ENCODE assay signal across 8 cellular contexts in genomic region chr4:119628281-119629141, GRCh38. TPM values are rescaled to one million over a fixed set of nuclear protein-coding genes. Genes with fewer than 3 reads are reported as not detected.
DNase-seq lines count a peak whose midpoint lies in the region; FAIRE-seq and TF ChIP-seq lines count a peak whose summit lies in the region.

Gene PDE5A, minus strand, starts transcription at chr4:119628804. Its CDS starts 133 bp downstream, at chr4:119628671.

- H3K4me1 ChIP-seq in SJSA1 (replicated peaks) = peaks cover 41% of the 10 kb centered on the region

- peaks cover 43% of the 10 kb centered on the region for H3K27me3 Mint-ChIP-seq in activated naive CD4-positive, alpha-beta T cell treated with anti-CD3 and anti-CD28 coated beads, Interleukin-2, amount 10 ng/mL, durations not matched to agents 7 days and 5 days

- no peak within 1 kb of the TSS for H3K27ac Mint-ChIP-seq in activated naive CD4-positive, alpha-beta T cell treated with anti-CD3 and anti-CD28 coated beads, Interleukin-2, amount 10 ng/mL, durations not matched to agents 7 days and 5 days

- peak within 1 kb of the TSS; percentile 39 for H3K4me3 ChIP-seq in LNCaP clone FGC (ENCODE audit: low read depth, low read length)
- H3K4me3 ChIP-seq in SJSA1 = peak within 1 kb of the TSS; percentile 62

- H3K36me3 Mint-ChIP-seq in activated naive CD4-positive, alpha-beta T cell treated with anti-CD3 and anti-CD28 coated beads, Interleukin-2, amount 10 ng/mL, durations not matched to agents 7 days and 5 days = no peaks in the 10 kb centered on the region

- peak within 1 kb of the TSS; percentile 76 for H3K4me3 Mint-ChIP-seq in activated naive CD4-positive, alpha-beta T cell treated with anti-CD3 and anti-CD28 coated beads, Interleukin-2, amount 10 ng/mL, durations not matched to agents 7 days and 5 days

- DNase-seq in EL = peak; percentile 78
- peak; percentile 50 for DNase-seq in H54 (ENCODE audit: insufficient read length, low spot score)
- DNase-seq in LNCaP clone FGC (ENCODE audit: low read depth) = no peak
- DNase-seq in SJSA1 (ENCODE audit: low read depth in 1 of 2, low spot score in 2 of 2) = peak; percentile 87 to 95
- DNase-seq in activated naive CD4-positive, alpha-beta T cell treated with anti-CD3 and anti-CD28 coated beads, Interleukin-2, amount 10 ng/mL, durations not matched to agents 7 days and 5 days = peak; percentile 83
- peak; percentile 88 for DNase-seq in glomerular visceral epithelial cell (ENCODE audit: extremely low spot score)
- peak; percentile 54 for DNase-seq in occipital lobe (lab: John Stamatoyannopoulos, UW)

- peaks cover 23% of the 10 kb centered on the region for H3K4me1 Mint-ChIP-seq in activated naive CD4-positive, alpha-beta T cell treated with anti-CD3 and anti-CD28 coated beads, Interleukin-2, amount 10 ng/mL, durations not matched to agents 7 days and 5 days

- H3K9me3 Mint-ChIP-seq in activated naive CD4-positive, alpha-beta T cell treated with anti-CD3 and anti-CD28 coated beads, Interleukin-2, amount 10 ng/mL, durations not matched to agents 7 days and 5 days = no peaks in the 10 kb centered on the region

- H3K9me3 ChIP-seq in SJSA1 (replicated peaks) = no peaks in the 10 kb centered on the region

- H3K27me3 ChIP-seq in SJSA1 (replicated peaks) = no peaks in the 10 kb centered on the region

- H3K36me3 ChIP-seq in SJSA1 = peaks cover 10% of the 10 kb centered on the region; the same call in 1 of the 2 replicates

- peak within 1 kb of the TSS; percentile 51 for H3K27ac ChIP-seq in SJSA1
- H3K27ac ChIP-seq in temporal lobe (ENCODE audit: low read depth, low read length) = peak within 1 kb of the TSS; percentile 44

- no peak for FAIRE-seq in H54 (lab: Jason Lieb, UNC)

- peak; percentile 85 for TF ChIP-seq CTCF in LNCaP clone FGC (IDR thresholded peaks at IDR 0.05; ENCODE audit: control insufficient read depth, extremely low read depth, insufficient read depth)

- CTCF ChIA-PET in activated naive CD4-positive, alpha-beta T cell treated with anti-CD3 and anti-CD28 coated beads, Interleukin-2, amount 10 ng/mL, durations not matched to agents 7 days and 5 days (lab: Charles Lee) = interaction anchor here (0.7 to 2.9 kb wide), 24 partner anchors 8 to 647 kb away, joined by 3 to 26 read pairs (median 4); no protein-coding TSS in a partner anchor

- TF ChIP-seq POLR2A in H54 (IDR thresholded peaks at IDR 0.05; ENCODE audit: low read depth, low read length) = no peak

RNA-seq across cellular contexts. Expression of gene PDE5A, which starts in this region (rescaled TPM):
- 45.0 and 68.1 TPM in 2 replicates for total RNA-seq in SJSA1 (2014; rRNA removed; shearing (Covaris generic))
- total RNA-seq in occipital lobe = 17.9 TPM
- total RNA-seq in temporal lobe = 14.8 TPM
